In genomic region chr9:137590469-137591383, GRCh38 we compare ENCODE assay signal across 8 cellular contexts. TPM values are rescaled to one million over a fixed set of nuclear protein-coding genes. Genes with fewer than 3 reads are reported as not detected.
A peak's percentile ranks its signal among the peaks of the same experiment; 100 is the strongest.
DNase-seq lines count a peak whose midpoint lies in the region; ATAC-seq and TF ChIP-seq lines count a peak whose summit lies in the region.

Gene ZMYND19 (minus strand): TSS chr9:137590512. CDS start chr9:137590263, 249 bp downstream.

- H3K4me3 ChIP-seq in epithelial cell of proximal tubule (ENCODE audit: low read depth, low read length) (peak within 1 kb of the TSS; percentile 87), mucosa of stomach (ENCODE audit: low read length) (no peak within 1 kb of the TSS)

- H3K9me3 ChIP-seq in mucosa of stomach (ENCODE audit: control insufficient read depth, low read length): no peaks in the 10 kb centered on the region

- TF ChIP-seq CTCF in epithelial cell of proximal tubule (conservative IDR thresholded peaks at IDR 0.05; ENCODE audit: low read depth, low read length): peak; percentile 7

- peak within 1 kb of the TSS; percentile 64 for H3K9ac ChIP-seq in mucosa of stomach (ENCODE audit: low read length)

- peaks cover 31% of the 10 kb centered on the region for H3K4me1 ChIP-seq in mucosa of stomach (ENCODE audit: control insufficient read depth, insufficient read depth, low read length)

- ATAC-seq in GM21526 (IDR thresholded peaks at IDR 0.05; ENCODE audit: low FRiP score, unreplicated experiment): peak; percentile 66

- DNase-seq in D341Med (ENCODE audit: low spot score) (peak; percentile 100), HuH-7.5 (ENCODE audit: low spot score) (peak; percentile 99), OCI-M1 (lab: John Stamatoyannopoulos, UW) (peak; percentile 93), activated T-cell treated with anti-CD3 and anti-CD28 coated beads for 1 hour (ENCODE audit: low read depth) (peak; percentile 91), epithelial cell of proximal tubule (ENCODE audit: low read depth) (no peak)
- peak; percentile 93 for DNase-seq in stimulated activated CD8-positive, alpha-beta memory T cell treated with anti-CD3 and anti-CD28 coated beads, Interleukin-4, amount 100 ng/mL, for 48 hours

- H3K36me3 ChIP-seq in mucosa of stomach (ENCODE audit: control insufficient read depth, insufficient read depth, low read length): peaks cover 4% of the 10 kb centered on the region

- no peaks in the 10 kb centered on the region for H3K27me3 ChIP-seq in mucosa of stomach (ENCODE audit: control insufficient read depth, insufficient read depth, low read length)

RNA-seq across cellular contexts. Expression of gene ZMYND19, which starts in this region (rescaled TPM):
- total RNA-seq in epithelial cell of proximal tubule: 30.4 and 45.0 TPM in 2 replicates
